33 cellular contexts compared by ENCODE assay signal in genomic region chr5:6724321-6724929, GRCh38. TPM values are rescaled to one million over a fixed set of nuclear protein-coding genes. Genes with fewer than 3 reads are reported as not detected.
DNase-seq lines count a peak whose midpoint lies in the region; ATAC-seq and TF ChIP-seq lines count a peak whose summit lies in the region.
"Had no signal": no experiment of that assay in that cellular context is flagged by ENCODE, and none has a peak within 500 bp of the region (broad histone marks: within the 10 kb centered on the region; RNA-seq: fewer than 3 reads in every experiment).

No MANE protein-coding gene starts in this region.

- H3K4me3 ChIP-seq in BLaER1 treated with 17β-estradiol and CSF1 and Interleukin-3, amounts not matched to agents 10 nM and 100 nM = no peak overlapping the region
- H3K4me3 ChIP-seq in HEK293 (ENCODE audit: low read depth, low read length) = no peak overlapping the region
- H3K4me3 ChIP-seq: esophagus squamous epithelium, GM23338, heart left ventricle, PC-9, tibial nerve had no signal

- peak overlapping the region in 9 of 11 experiments; percentile 72 to 99 (median 86); a peak in 12 of 22 replicates for H3K4me2 ChIP-seq in BLaER1 treated with 17β-estradiol and CSF1 and Interleukin-3, amounts not matched to agents 10 nM and 100 nM
- H3K4me2 ChIP-seq: GM23338, PC-9, SK-N-SH had no signal

- ATAC-seq in GM19328 (IDR thresholded peaks at IDR 0.05; ENCODE audit: unreplicated experiment) (no peak), esophagus mucosa (no peak), HG03565 (IDR thresholded peaks at IDR 0.05; ENCODE audit: unreplicated experiment) (no peak)
- ATAC-seq: foreskin keratinocyte, GM23338, heart left ventricle, Right ventricle myocardium inferior, sciatic nerve had no signal

- H3K4me1 Mint-ChIP-seq in activated T-helper 2 cell treated with anti-CD3 and anti-CD28 coated beads, Interferon-gamma antibody, Interleukin-2, Interleukin-4, amounts not matched to agents 10 μg/mL and 5 μg/mL and 100 μg/mL, durations not matched to agents 14 hours and 24 hours and 36 hours (ENCODE audit: low read depth) = peaks cover 67% of the 10 kb centered on the region

- no peak overlapping the region for H3K9ac ChIP-seq in BLaER1 treated with 17β-estradiol and CSF1 and Interleukin-3, amounts not matched to agents 10 nM and 100 nM
- H3K9ac ChIP-seq: SK-N-SH had no signal

- CTCF ChIA-PET in HEK293 (lab: Yijun Ruan, JAX) = no interaction called here

- H3K4me3 Mint-ChIP-seq in activated T-helper 2 cell treated with anti-CD3 and anti-CD28 coated beads, Interferon-gamma antibody, Interleukin-2, Interleukin-4, amounts not matched to agents 10 μg/mL and 5 μg/mL and 100 μg/mL, durations not matched to agents 14 hours and 24 hours and 36 hours (ENCODE audit: low read depth) = no peak overlapping the region
- H3K4me3 Mint-ChIP-seq: dendritic cell treated with granulocyte-macrophage colony-stimulating factor and Interleukin-4, amounts not matched to agents 40 ng/mL and 50 ng/mL, for 4 days; GM23338 had no signal

- no peak overlapping the region for H3K27ac ChIP-seq in BLaER1 treated with 17β-estradiol and CSF1 and Interleukin-3, amounts not matched to agents 10 nM and 100 nM
- H3K27ac ChIP-seq in HEK293 (ENCODE audit: extremely low read depth, low read depth, low read length) = no peak overlapping the region; the same call in 1 of the 2 replicates
- H3K27ac ChIP-seq: esophagus squamous epithelium, foreskin keratinocyte, PC-9, tibial nerve had no signal

- H3K27ac Mint-ChIP-seq in activated T-helper 2 cell treated with anti-CD3 and anti-CD28 coated beads, Interferon-gamma antibody, Interleukin-2, Interleukin-4, amounts not matched to agents 10 μg/mL and 5 μg/mL and 100 μg/mL, durations not matched to agents 14 hours and 24 hours and 36 hours = peak overlapping the region; percentile 3
- H3K27ac Mint-ChIP-seq: dendritic cell treated with granulocyte-macrophage colony-stimulating factor and Interleukin-4, amounts not matched to agents 40 ng/mL and 50 ng/mL, for 4 days had no signal

- no peaks in the 10 kb centered on the region for H3K27me3 Mint-ChIP-seq in activated T-helper 2 cell treated with anti-CD3 and anti-CD28 coated beads, Interferon-gamma antibody, Interleukin-2, Interleukin-4, amounts not matched to agents 10 μg/mL and 5 μg/mL and 100 μg/mL, durations not matched to agents 14 hours and 24 hours and 36 hours (ENCODE audit: low read depth)
- H3K27me3 Mint-ChIP-seq: dendritic cell treated with granulocyte-macrophage colony-stimulating factor and Interleukin-4, amounts not matched to agents 40 ng/mL and 50 ng/mL, for 4 days had no signal

- POLR2A ChIA-PET in HEK293 (lab: Yijun Ruan, JAX) = no interaction called here

- H3K36me3 Mint-ChIP-seq in activated T-helper 2 cell treated with anti-CD3 and anti-CD28 coated beads, Interferon-gamma antibody, Interleukin-2, Interleukin-4, amounts not matched to agents 10 μg/mL and 5 μg/mL and 100 μg/mL, durations not matched to agents 14 hours and 24 hours and 36 hours (ENCODE audit: low read depth) = peaks cover 39% of the 10 kb centered on the region

- H3K9me3 Mint-ChIP-seq in activated T-helper 2 cell treated with anti-CD3 and anti-CD28 coated beads, Interferon-gamma antibody, Interleukin-2, Interleukin-4, amounts not matched to agents 10 μg/mL and 5 μg/mL and 100 μg/mL, durations not matched to agents 14 hours and 24 hours and 36 hours = no peaks in the 10 kb centered on the region
- H3K9me3 Mint-ChIP-seq: dendritic cell treated with granulocyte-macrophage colony-stimulating factor and Interleukin-4, amounts not matched to agents 40 ng/mL and 50 ng/mL, for 4 days; GM23338 had no signal

- no peaks in the 10 kb centered on the region for H3K9me3 ChIP-seq in BLaER1 treated with 17β-estradiol and CSF1 and Interleukin-3, amounts not matched to agents 10 nM and 100 nM (replicated peaks in 1 of 11)
- H3K9me3 ChIP-seq in HEK293 (ENCODE audit: control insufficient read depth, insufficient read depth, low read depth, low read length) = no peaks in the 10 kb centered on the region
- H3K9me3 ChIP-seq: BE2C, esophagus squamous epithelium, heart left ventricle, SK-N-SH, tibial nerve had no signal

- peaks cover 87 to 100% (median 100%) of the 10 kb centered on the region in 10 experiments for H3K4me1 ChIP-seq in BLaER1 treated with 17β-estradiol and CSF1 and Interleukin-3, amounts not matched to agents 10 nM and 100 nM
- peaks cover 49% of the 10 kb centered on the region for H3K4me1 ChIP-seq in HEK293 (ENCODE audit: control insufficient read depth, insufficient read depth, low read length)
- H3K4me1 ChIP-seq: foreskin keratinocyte had no signal

- no peaks in the 10 kb centered on the region for H3K27me3 ChIP-seq in BLaER1 treated with 17β-estradiol and CSF1 and Interleukin-3, amounts not matched to agents 10 nM and 100 nM
- H3K27me3 ChIP-seq: BE2C, esophagus squamous epithelium, foreskin keratinocyte, heart left ventricle, tibial nerve had no signal

- no peak for DNase-seq in activated T-helper 2 cell treated with anti-CD3 and anti-CD28 coated beads, Interferon-gamma antibody, Interleukin-2, Interleukin-4, amounts not matched to agents 10 μg/mL and 5 μg/mL and 100 μg/mL, durations not matched to agents 14 hours and 24 hours and 36 hours (ENCODE audit: low spot score)
- DNase-seq in myocyte (ENCODE audit: low read depth) = peak; percentile 63
- DNase-seq in DMS53 treated with DMSO at 0.1 percent for 48 hours (lab: John Stamatoyannopoulos, UW; ENCODE audit: unreplicated experiment) = no peak
- DNase-seq: ACHN; activated CD4-positive, CD25-positive, alpha-beta regulatory T cell treated with anti-CD3 and anti-CD28 coated beads, Interleukin-2, amount 50 U/mL, for 72 hours; activated effector memory CD4-positive, alpha-beta T cell treated with anti-CD3 and anti-CD28 coated beads, Interleukin-2, amount 50 U/mL, for 16 hours; BE2C; central memory CD4-positive, alpha-beta T cell; DMS79 treated with DMSO at 0.1 percent for 48 hours; esophagus squamous epithelium; foreskin keratinocyte; GF-D8; heart left ventricle; kidney; NCI-H1436; NCI-H2081 treated with DMSO at 0.1 percent for 48 hours; NCI-H2227 treated with DMSO at 0.1 percent for 48 hours; NCI-H526; NK-92 treated with Interleukin-12 subunit alpha and Interleukin-12 subunit beta, amount 100 ng/mL, for 24 hours; PC-9; SK-N-SH; stimulated activated CD4-positive, alpha-beta T cell treated with anti-CD3 and anti-CD28 coated beads, Interleukin-12 subunit alpha, Interleukin-12 subunit beta, amount 100 ng/mL, for 4 hours; stimulated activated CD4-positive, alpha-beta T cell treated with anti-CD3 and anti-CD28 coated beads, Interleukin-2, amount 100 ng/mL, for 48 hours had no signal

- intact Hi-C loops in activated T-helper 2 cell treated with anti-CD3 and anti-CD28 coated beads, Interferon-gamma antibody, Interleukin-2, Interleukin-4, amounts not matched to agents 10 μg/mL and 5 μg/mL and 100 μg/mL, durations not matched to agents 14 hours and 24 hours and 36 hours (cut with micrococcal nuclease) = no loop called here

- peaks cover 96 to 100% (median 100%) of the 10 kb centered on the region in 11 experiments for H4K20me1 ChIP-seq in BLaER1 treated with 17β-estradiol and CSF1 and Interleukin-3, amounts not matched to agents 10 nM and 100 nM

- H3K36me3 ChIP-seq in BLaER1 treated with 17β-estradiol and CSF1 and Interleukin-3, amounts not matched to agents 10 nM and 100 nM = peaks cover 12 to 45% (median 29%) of the 10 kb centered on the region in 11 experiments; a peak in 20 of 22 replicates
- peaks cover 0 to 39% of the 10 kb centered on the region in 2 experiments; a peak in 1 of 3 replicates for H3K36me3 ChIP-seq in HEK293 (ENCODE audit: control insufficient read depth in 2 of 2, insufficient read depth in 1 of 2, low read length in 2 of 2)

- no peak for TF ChIP-seq CTCF in HEK293 (tag by site-specific recombination; IDR thresholded peaks at IDR 0.05)

TF ChIP-seq in HEK293, 187 proteins besides CTCF, POLR2A, EP300 and RAD21:
- peak; percentile 92 for TF ChIP-seq ZSCAN16 (tag by site-specific recombination; IDR thresholded peaks at IDR 0.05)
- TF ChIP-seq YY2 (tag by site-specific recombination; IDR thresholded peaks at IDR 0.05) = no peak
TF ChIP-seq in HEK293: peak in this region for 1.

RNA-seq across cellular contexts. Expression of gene TENT4A, which starts 11.2 kb away (rescaled TPM):
- total RNA-seq in activated T-helper 2 cell treated with anti-CD3 and anti-CD28 coated beads, Interferon-gamma antibody, Interleukin-2, Interleukin-4, amounts not matched to agents 10 μg/mL and 5 μg/mL and 100 μg/mL, durations not matched to agents 14 hours and 24 hours and 36 hours = 39.4 and 40.1 TPM in 2 replicates
- total RNA-seq in myocyte (6.7 and 11.1 TPM in 2 replicates), esophagus mucosa (13.0 TPM)
- 16.2 TPM for polyA plus RNA-seq in myocyte (2012)
